Comparison of ENCODE assay signal across 9 cellular contexts in genomic region chr1:154407866-154408777, GRCh38.
DNase-seq lines count a peak whose midpoint lies in the region; ATAC-seq lines count a peak whose summit lies in the region.
"Had no signal": no experiment of that assay in that cellular context is flagged by ENCODE, and none has a peak within 500 bp of the region (broad histone marks: within the 10 kb centered on the region; RNA-seq: fewer than 3 reads in every experiment).

No MANE protein-coding gene starts in this region.

- peak overlapping the region; percentile 58 to 89 for H3K9ac ChIP-seq in mucosa of rectum (ENCODE audit: low read depth in 1 of 2, low read length in 2 of 2)

- no peaks in the 10 kb centered on the region for H3K27me3 Mint-ChIP-seq in stimulated activated naive CD8-positive, alpha-beta T cell treated with anti-CD3 and anti-CD28 coated beads, Interleukin-15, Interleukin-2, amounts not matched to agents 100 ng/mL and 50 ng/mL, for 24 hours

- H3K4me3 Mint-ChIP-seq in stimulated activated naive CD8-positive, alpha-beta T cell treated with anti-CD3 and anti-CD28 coated beads, Interleukin-15, Interleukin-2, amounts not matched to agents 100 ng/mL and 50 ng/mL, for 24 hours = peak overlapping the region; percentile 82

- peaks cover 78% of the 10 kb centered on the region for H3K4me1 Mint-ChIP-seq in stimulated activated naive CD8-positive, alpha-beta T cell treated with anti-CD3 and anti-CD28 coated beads, Interleukin-15, Interleukin-2, amounts not matched to agents 100 ng/mL and 50 ng/mL, for 24 hours (ENCODE audit: low read depth)

- peak overlapping the region; percentile 78 to 86 for H3K4me3 ChIP-seq in mucosa of rectum (ENCODE audit: low read length in 2 of 2)

- peaks cover 30 to 50% of the 10 kb centered on the region in 2 donors for H3K4me1 ChIP-seq in mucosa of rectum (ENCODE audit: control insufficient read depth in 2 of 2, insufficient read depth in 2 of 2, low read length in 2 of 2)

- H3K9me3 ChIP-seq in mucosa of rectum (ENCODE audit: control insufficient read depth in 2 of 2, low read length in 2 of 2) = no peaks in the 10 kb centered on the region

- in situ Hi-C loops in T47D (cut with HindIII; ENCODE audit: low pct_unique_long_range_greater_than_20kb, low sequenced_read_pairs) = no loop called here

- no peak for DNase-seq in stimulated activated naive CD8-positive, alpha-beta T cell treated with anti-CD3 and anti-CD28 coated beads, Interleukin-15, Interleukin-2, amounts not matched to agents 100 U/mL and 50 U/mL, for 24 hours
- DNase-seq in T47D (ENCODE audit: low read depth in 1 of 2, low spot score in 1 of 2) (peak; percentile 41 to 45), SW 1271 (lab: John Stamatoyannopoulos, UW) (no peak), COLO829 (ENCODE audit: low spot score) (no peak), kidney tubule cell (ENCODE audit: low spot score) (no peak)
- DNase-seq: NCI-H524 had no signal

- no peaks in the 10 kb centered on the region for H3K27me3 ChIP-seq in mucosa of rectum (ENCODE audit: control insufficient read depth in 2 of 2, insufficient read depth in 2 of 2, low read length in 2 of 2)

- no peak for ATAC-seq in stimulated activated naive CD8-positive, alpha-beta T cell treated with anti-CD3 and anti-CD28 coated beads, Interleukin-15, Interleukin-2, amounts not matched to agents 100 U/mL and 50 U/mL, for 24 hours
- no peak for ATAC-seq in GM18909 (IDR thresholded peaks at IDR 0.05; ENCODE audit: poor library complexity, unreplicated experiment)

- H3K36me3 Mint-ChIP-seq in stimulated activated naive CD8-positive, alpha-beta T cell treated with anti-CD3 and anti-CD28 coated beads, Interleukin-15, Interleukin-2, amounts not matched to agents 100 ng/mL and 50 ng/mL, for 24 hours (ENCODE audit: low read depth) = no peaks in the 10 kb centered on the region

- peak overlapping the region; percentile 94 to 97 for H3K27ac ChIP-seq in mucosa of rectum (ENCODE audit: low read depth in 2 of 2, low read length in 2 of 2)

- peak overlapping the region; percentile 90 for H3K27ac Mint-ChIP-seq in stimulated activated naive CD8-positive, alpha-beta T cell treated with anti-CD3 and anti-CD28 coated beads, Interleukin-15, Interleukin-2, amounts not matched to agents 100 ng/mL and 50 ng/mL, for 24 hours

- peaks cover 0 to 5% of the 10 kb centered on the region in 2 donors for H3K36me3 ChIP-seq in mucosa of rectum (ENCODE audit: control insufficient read depth in 2 of 2, insufficient read depth in 2 of 2, low read length in 2 of 2)

- no peaks in the 10 kb centered on the region for H3K9me3 Mint-ChIP-seq in stimulated activated naive CD8-positive, alpha-beta T cell treated with anti-CD3 and anti-CD28 coated beads, Interleukin-15, Interleukin-2, amounts not matched to agents 100 ng/mL and 50 ng/mL, for 24 hours

Comparison
In these comparisons a context has a peak if more than half of its experiments do, and no peak if none do; other contexts are left out.
1. DNase-seq: peak in T47D (2 of 2); none in stimulated activated naive CD8-positive, alpha-beta T cell treated with anti-CD3 and anti-CD28 coated beads, Interleukin-15, Interleukin-2, amounts not matched to agents 100 U/mL and 50 U/mL, for 24 hours (single experiment), SW 1271 (0 of 2), COLO829 (single experiment) and kidney tubule cell (single experiment).